1 cellular context compared by ENCODE assay signal in genomic region chr12:65525501-65526141, GRCh38.
TF ChIP-seq lines count a peak whose summit lies in the region.

No MANE protein-coding gene starts in this region.

TF ChIP-seq in HCT116, 20 proteins besides CTCF, POLR2A, EP300 and RAD21 (continued from another document):
- TF ChIP-seq, protein P1, sequence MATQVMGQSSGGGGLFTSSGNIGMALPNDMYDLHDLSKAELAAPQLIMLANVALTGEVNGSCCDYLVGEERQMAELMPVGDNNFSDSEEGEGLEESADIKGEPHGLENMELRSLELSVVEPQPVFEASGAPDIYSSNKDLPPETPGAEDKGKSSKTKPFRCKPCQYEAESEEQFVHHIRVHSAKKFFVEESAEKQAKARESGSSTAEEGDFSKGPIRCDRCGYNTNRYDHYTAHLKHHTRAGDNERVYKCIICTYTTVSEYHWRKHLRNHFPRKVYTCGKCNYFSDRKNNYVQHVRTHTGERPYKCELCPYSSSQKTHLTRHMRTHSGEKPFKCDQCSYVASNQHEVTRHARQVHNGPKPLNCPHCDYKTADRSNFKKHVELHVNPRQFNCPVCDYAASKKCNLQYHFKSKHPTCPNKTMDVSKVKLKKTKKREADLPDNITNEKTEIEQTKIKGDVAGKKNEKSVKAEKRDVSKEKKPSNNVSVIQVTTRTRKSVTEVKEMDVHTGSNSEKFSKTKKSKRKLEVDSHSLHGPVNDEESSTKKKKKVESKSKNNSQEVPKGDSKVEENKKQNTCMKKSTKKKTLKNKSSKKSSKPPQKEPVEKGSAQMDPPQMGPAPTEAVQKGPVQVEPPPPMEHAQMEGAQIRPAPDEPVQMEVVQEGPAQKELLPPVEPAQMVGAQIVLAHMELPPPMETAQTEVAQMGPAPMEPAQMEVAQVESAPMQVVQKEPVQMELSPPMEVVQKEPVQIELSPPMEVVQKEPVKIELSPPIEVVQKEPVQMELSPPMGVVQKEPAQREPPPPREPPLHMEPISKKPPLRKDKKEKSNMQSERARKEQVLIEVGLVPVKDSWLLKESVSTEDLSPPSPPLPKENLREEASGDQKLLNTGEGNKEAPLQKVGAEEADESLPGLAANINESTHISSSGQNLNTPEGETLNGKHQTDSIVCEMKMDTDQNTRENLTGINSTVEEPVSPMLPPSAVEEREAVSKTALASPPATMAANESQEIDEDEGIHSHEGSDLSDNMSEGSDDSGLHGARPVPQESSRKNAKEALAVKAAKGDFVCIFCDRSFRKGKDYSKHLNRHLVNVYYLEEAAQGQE (IDR thresholded peaks at IDR 0.05; ENCODE audit: low read depth): no peak
- no peak for TF ChIP-seq POLR2AphosphoS5 (IDR thresholded peaks at IDR 0.05; ENCODE audit: low read depth, low read length)
